ENCODE assay signal across 8 cellular contexts in genomic region chr1:7680791-7681165, GRCh38.
DNase-seq lines count a peak whose midpoint lies in the region; ATAC-seq and TF ChIP-seq lines count a peak whose summit lies in the region.

No MANE protein-coding gene starts in this region.

- no peaks in the 10 kb centered on the region for H3K36me3 Mint-ChIP-seq in natural killer cell
- no peaks in the 10 kb centered on the region for H3K36me3 Mint-ChIP-seq in natural killer cell treated with Interleukin-12 subunit alpha and Interleukin-12 subunit beta and Interleukin-15 and Interleukin-18, amount 100 ng/mL, for 72 hours
- no peaks in the 10 kb centered on the region for H3K36me3 Mint-ChIP-seq in activated naive CD8-positive, alpha-beta T cell

- no peaks in the 10 kb centered on the region for H3K4me1 Mint-ChIP-seq in natural killer cell
- no peaks in the 10 kb centered on the region for H3K4me1 Mint-ChIP-seq in natural killer cell treated with Interleukin-12 subunit alpha and Interleukin-12 subunit beta and Interleukin-15 and Interleukin-18, amount 100 ng/mL, for 72 hours (ENCODE audit: low read depth in 2 of 2)
- no peaks in the 10 kb centered on the region for H3K4me1 Mint-ChIP-seq in activated naive CD8-positive, alpha-beta T cell (ENCODE audit: low read depth)

- H3K4me3 ChIP-seq in sigmoid colon: peak overlapping the region; percentile 50 to 88 (median 68)

- 1% methylated on average over 37 of the region's 37 CpGs for WGBS in sigmoid colon, 2 donors

- no peaks in the 10 kb centered on the region for H3K9me3 Mint-ChIP-seq in natural killer cell
- H3K9me3 Mint-ChIP-seq in natural killer cell treated with Interleukin-12 subunit alpha and Interleukin-12 subunit beta and Interleukin-15 and Interleukin-18, amount 100 ng/mL, for 72 hours: no peaks in the 10 kb centered on the region
- H3K9me3 Mint-ChIP-seq in activated naive CD8-positive, alpha-beta T cell (ENCODE audit: low read depth): no peaks in the 10 kb centered on the region

- no peaks in the 10 kb centered on the region for H3K27me3 ChIP-seq in sigmoid colon

- DNase-seq in natural killer cell (no peak), hypothalamus (lab: John Stamatoyannopoulos, UW) (peak in 28 of 51 donors; percentile 21 to 73 (median 52)), sigmoid colon (no peak), 8988T (no peak)
- no peak for DNase-seq in natural killer cell treated with Interleukin-12 subunit alpha and Interleukin-12 subunit beta and Interleukin-15 and Interleukin-18, amount 100 ng/mL, for 72 hours (ENCODE audit: low spot score)

- H3K27ac ChIP-seq in sigmoid colon: peak overlapping the region; percentile 54 to 69 (median 60)

- H3K9me3 ChIP-seq in sigmoid colon: no peaks in the 10 kb centered on the region

- no peak for TF ChIP-seq EP300 in sigmoid colon (IDR thresholded peaks at IDR 0.05)

- intact Hi-C loops in natural killer cell (cut with micrococcal nuclease) (no loop called here), sigmoid colon (cut with DNase I) (no loop called here)

- peaks cover 0 to 19% (median 12%) of the 10 kb centered on the region in 4 donors for H3K4me1 ChIP-seq in sigmoid colon

- no peaks in the 10 kb centered on the region for H3K36me3 ChIP-seq in sigmoid colon

- peak overlapping the region in 1 of 2 donors; percentile 81 for H3K27ac Mint-ChIP-seq in natural killer cell
- H3K27ac Mint-ChIP-seq in natural killer cell treated with Interleukin-12 subunit alpha and Interleukin-12 subunit beta and Interleukin-15 and Interleukin-18, amount 100 ng/mL, for 72 hours: no peak overlapping the region
- no peak overlapping the region for H3K27ac Mint-ChIP-seq in activated naive CD8-positive, alpha-beta T cell

- peak overlapping the region; percentile 82 for H3K4me3 Mint-ChIP-seq in natural killer cell
- no peak overlapping the region for H3K4me3 Mint-ChIP-seq in natural killer cell treated with Interleukin-12 subunit alpha and Interleukin-12 subunit beta and Interleukin-15 and Interleukin-18, amount 100 ng/mL, for 72 hours
- H3K4me3 Mint-ChIP-seq in activated naive CD8-positive, alpha-beta T cell: peak overlapping the region; percentile 53

- H3K27me3 Mint-ChIP-seq in natural killer cell (ENCODE audit: low read depth in 2 of 2): peaks cover 4 to 9% of the 10 kb centered on the region in 2 donors
- H3K27me3 Mint-ChIP-seq in natural killer cell treated with Interleukin-12 subunit alpha and Interleukin-12 subunit beta and Interleukin-15 and Interleukin-18, amount 100 ng/mL, for 72 hours: peaks cover 3 to 4% of the 10 kb centered on the region in 2 donors
- no peaks in the 10 kb centered on the region for H3K27me3 Mint-ChIP-seq in activated naive CD8-positive, alpha-beta T cell

- peak; percentile 1 to 50 (median 46) for ATAC-seq in natural killer cell
- no peak for ATAC-seq in natural killer cell treated with Interleukin-12 subunit alpha and Interleukin-12 subunit beta and Interleukin-15 and Interleukin-18, amount 100 ng/mL, for 72 hours
- ATAC-seq in HG02970 (IDR thresholded peaks at IDR 0.05; ENCODE audit: low FRiP score, unreplicated experiment): no peak
- no peak for ATAC-seq in GM19452 (IDR thresholded peaks at IDR 0.05; ENCODE audit: unreplicated experiment)

- TF ChIP-seq POLR2A in sigmoid colon (IDR thresholded peaks at IDR 0.05): no peak

- TF ChIP-seq CTCF in natural killer cell (IDR thresholded peaks at IDR 0.05): no peak
- TF ChIP-seq CTCF in sigmoid colon (IDR thresholded peaks at IDR 0.05): no peak

Comparison
In these comparisons a context has a peak if more than half of its experiments do, and no peak if none do; other contexts are left out.
1. ATAC-seq: peak in natural killer cell (3 of 3); none in natural killer cell treated with Interleukin-12 subunit alpha and Interleukin-12 subunit beta and Interleukin-15 and Interleukin-18, amount 100 ng/mL, for 72 hours (0 of 2), HG02970 (single experiment) and GM19452 (single experiment).
2. DNase-seq: peak in hypothalamus (28 of 51); none in natural killer cell (single experiment), natural killer cell treated with Interleukin-12 subunit alpha and Interleukin-12 subunit beta and Interleukin-15 and Interleukin-18, amount 100 ng/mL, for 72 hours (single experiment), sigmoid colon (single experiment) and 8988T (single experiment).